In the genomic region with DNA sequence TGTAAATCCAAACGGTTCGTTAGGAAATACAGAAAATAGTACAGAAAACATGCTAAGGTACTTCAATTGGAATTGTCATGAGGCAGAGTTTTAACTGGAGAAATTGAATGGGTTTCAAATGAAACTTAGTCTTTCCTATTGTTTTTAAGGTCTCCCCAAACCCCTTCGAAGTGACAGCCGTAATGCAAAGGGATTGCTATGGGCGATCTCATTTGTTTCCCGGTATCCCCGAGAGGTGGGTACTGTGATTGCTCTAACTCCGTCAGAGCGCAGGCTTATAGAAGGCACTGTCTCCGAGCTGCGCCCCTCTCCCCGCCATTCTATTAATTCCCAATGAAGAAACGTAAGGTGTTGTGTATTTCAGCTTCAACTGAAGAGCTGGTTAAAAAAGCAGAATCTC, we compare ENCODE assay signal across 9 cellular contexts. TPM values are rescaled to one million over a fixed set of nuclear protein-coding genes. Genes with fewer than 3 reads are reported as not detected.
DNase-seq lines count a peak whose midpoint lies in the region; ATAC-seq and TF ChIP-seq lines count a peak whose summit lies in the region.
"Had no signal": no experiment of that assay in that cellular context is flagged by ENCODE, and none has a peak within 500 bp of the region (broad histone marks: within the 10 kb centered on the region; RNA-seq: fewer than 3 reads in every experiment).

No MANE protein-coding gene starts in this region.

- H3K27me3 ChIP-seq in right cardiac atrium (ENCODE audit: control insufficient read depth, insufficient read depth) (no peaks in the 10 kb centered on the region), spleen (replicated peaks in 1 of 7) (peaks cover 4 to 97% (median 40%) of the 10 kb centered on the region in 7 donors)

- H3K4me1 Mint-ChIP-seq in activated T-cell treated with anti-CD3 and anti-CD28 coated beads, Interleukin-2, amount 50 U/mL, for 4 hours (ENCODE audit: low read depth), result peaks cover 37% of the 10 kb centered on the region
- H3K4me1 Mint-ChIP-seq in WTC11, result peaks cover 44% of the 10 kb centered on the region

- H3K27ac ChIP-seq in right cardiac atrium (ENCODE audit: low read length), result no peak overlapping the region
- peak overlapping the region in 4 of 8 donors; percentile 50 to 67 (median 64) for H3K27ac ChIP-seq in spleen

- 15% methylated on average over 13 of the region's 13 CpGs for WGBS in right cardiac atrium
- WGBS in spleen, 5 donors, result 21 to 27% (median 23%) methylated on average over 13 of the region's 13 CpGs

- POLR2A ChIA-PET in WTC11 (lab: Charles Lee), result interaction anchor here (0.7 to 2.2 kb wide), 4 partner anchors 9 to 300 kb away, joined by 3 to 11 read pairs (median 4); a partner anchor contains a TSS

- CTCF ChIA-PET in WTC11 (lab: Charles Lee), result interaction anchor here (0.5 to 2.7 kb wide), 9 partner anchors 9 to 299 kb away, joined by 3 to 8 read pairs (median 6); a partner anchor contains a TSS

- ATAC-seq in activated T-cell treated with anti-CD3 and anti-CD28 coated beads, Interleukin-2, amount 50 U/mL, for 4 hours, result no peak
- ATAC-seq in WTC11, result no peak
- no peak for ATAC-seq in right cardiac atrium
- ATAC-seq in GM21825 (IDR thresholded peaks at IDR 0.05; ENCODE audit: unreplicated experiment), result no peak

- TF ChIP-seq CTCF in WTC11 (IDR thresholded peaks at IDR 0.05) (no peak), spleen (IDR thresholded peaks at IDR 0.05 in 8 of 11, conservative IDR thresholded peaks at IDR 0.05 in 3 of 11) (no peak)

- intact Hi-C loops in right cardiac atrium (cut with DNase I) (no loop called here), spleen (cut with DNase I; ENCODE audit: low total_unique reads) (no loop called here)

- H3K36me3 ChIP-seq in spleen, result no peaks in the 10 kb centered on the region

- H3K36me3 Mint-ChIP-seq in activated T-cell treated with anti-CD3 and anti-CD28 coated beads, Interleukin-2, amount 50 U/mL, for 4 hours (ENCODE audit: insufficient read depth), result no peaks in the 10 kb centered on the region
- H3K36me3 Mint-ChIP-seq in WTC11, result no peaks in the 10 kb centered on the region

- DNase-seq in activated T-cell treated with anti-CD3 and anti-CD28 coated beads, Interleukin-2, amount 50 U/mL, for 4 hours, result no peak
- no peak for DNase-seq in activated T-cell treated with anti-CD3 and anti-CD28 coated beads, Interleukin-2, amount 50 U/mL, for 48 hours
- DNase-seq in WTC11 (ENCODE audit: low spot score) (no peak), right cardiac atrium (no peak), spleen (no peak), RPMI8226 (no peak)
- no peak for DNase-seq in effector CD8-positive, alpha-beta T cell (lab: John Stamatoyannopoulos, UW)

- peaks cover 13% of the 10 kb centered on the region for H3K27me3 Mint-ChIP-seq in activated T-cell treated with anti-CD3 and anti-CD28 coated beads, Interleukin-2, amount 50 U/mL, for 4 hours (ENCODE audit: low read depth)
- peaks cover 66% of the 10 kb centered on the region for H3K27me3 Mint-ChIP-seq in WTC11 (ENCODE audit: low read depth)

- H3K4me3 Mint-ChIP-seq in activated T-cell treated with anti-CD3 and anti-CD28 coated beads, Interleukin-2, amount 50 U/mL, for 4 hours, result peak overlapping the region; percentile 79
- H3K4me3 Mint-ChIP-seq in WTC11, result peak overlapping the region; percentile 89

- H3K4me3 ChIP-seq in right cardiac atrium (ENCODE audit: low read length) (peak overlapping the region; percentile 19), spleen (peak overlapping the region; percentile 16 to 69 (median 40))

- H3K9me3 ChIP-seq in right cardiac atrium (ENCODE audit: control insufficient read depth, low read length) (no peaks in the 10 kb centered on the region), spleen (no peaks in the 10 kb centered on the region)

- H3K27ac Mint-ChIP-seq in WTC11, result no peak overlapping the region

- H3K9me3 Mint-ChIP-seq in activated T-cell treated with anti-CD3 and anti-CD28 coated beads, Interleukin-2, amount 50 U/mL, for 4 hours, result no peaks in the 10 kb centered on the region
- no peaks in the 10 kb centered on the region for H3K9me3 Mint-ChIP-seq in WTC11

- no peak for TF ChIP-seq POLR2A in spleen (IDR thresholded peaks at IDR 0.05)

- peaks cover 4% of the 10 kb centered on the region for H3K4me1 ChIP-seq in right cardiac atrium (ENCODE audit: control insufficient read depth, insufficient read depth, low read length)
- peaks cover 6 to 34% (median 24%) of the 10 kb centered on the region in 6 donors for H3K4me1 ChIP-seq in spleen

TF ChIP-seq in WTC11, 78 proteins besides CTCF, POLR2A, EP300 and RAD21:
- TF ChIP-seq IRF2 (CRISPR knock-in tag; IDR thresholded peaks at IDR 0.05; ENCODE audit: borderline replicate concordance, low read depth) (no peak), TEAD1 (CRISPR knock-in tag; IDR thresholded peaks at IDR 0.05) (no peak), TP53 (CRISPR knock-in tag; IDR thresholded peaks at IDR 0.05) (no peak), ELF4 (CRISPR knock-in tag; IDR thresholded peaks at IDR 0.05; ENCODE audit: low read depth) (no peak), GTF2I (CRISPR knock-in tag; conservative IDR thresholded peaks at IDR 0.05) (no peak), ETV6 (CRISPR knock-in tag; IDR thresholded peaks at IDR 0.05) (no peak), ZNF263 (CRISPR knock-in tag; IDR thresholded peaks at IDR 0.05; ENCODE audit: low read depth) (no peak), MYBL2 (CRISPR knock-in tag; IDR thresholded peaks at IDR 0.05) (no peak), OVOL2 (CRISPR knock-in tag; IDR thresholded peaks at IDR 0.05; ENCODE audit: borderline replicate concordance) (no peak), NR2C2 (CRISPR knock-in tag; IDR thresholded peaks at IDR 0.05) (no peak)
- TF ChIP-seq, protein P1, sequence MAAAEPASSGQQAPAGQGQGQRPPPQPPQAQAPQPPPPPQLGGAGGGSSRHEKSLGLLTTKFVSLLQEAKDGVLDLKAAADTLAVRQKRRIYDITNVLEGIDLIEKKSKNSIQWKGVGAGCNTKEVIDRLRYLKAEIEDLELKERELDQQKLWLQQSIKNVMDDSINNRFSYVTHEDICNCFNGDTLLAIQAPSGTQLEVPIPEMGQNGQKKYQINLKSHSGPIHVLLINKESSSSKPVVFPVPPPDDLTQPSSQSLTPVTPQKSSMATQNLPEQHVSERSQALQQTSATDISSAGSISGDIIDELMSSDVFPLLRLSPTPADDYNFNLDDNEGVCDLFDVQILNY (CRISPR knock-in tag; IDR thresholded peaks at IDR 0.05), result no peak
- TF ChIP-seq, protein P2, sequence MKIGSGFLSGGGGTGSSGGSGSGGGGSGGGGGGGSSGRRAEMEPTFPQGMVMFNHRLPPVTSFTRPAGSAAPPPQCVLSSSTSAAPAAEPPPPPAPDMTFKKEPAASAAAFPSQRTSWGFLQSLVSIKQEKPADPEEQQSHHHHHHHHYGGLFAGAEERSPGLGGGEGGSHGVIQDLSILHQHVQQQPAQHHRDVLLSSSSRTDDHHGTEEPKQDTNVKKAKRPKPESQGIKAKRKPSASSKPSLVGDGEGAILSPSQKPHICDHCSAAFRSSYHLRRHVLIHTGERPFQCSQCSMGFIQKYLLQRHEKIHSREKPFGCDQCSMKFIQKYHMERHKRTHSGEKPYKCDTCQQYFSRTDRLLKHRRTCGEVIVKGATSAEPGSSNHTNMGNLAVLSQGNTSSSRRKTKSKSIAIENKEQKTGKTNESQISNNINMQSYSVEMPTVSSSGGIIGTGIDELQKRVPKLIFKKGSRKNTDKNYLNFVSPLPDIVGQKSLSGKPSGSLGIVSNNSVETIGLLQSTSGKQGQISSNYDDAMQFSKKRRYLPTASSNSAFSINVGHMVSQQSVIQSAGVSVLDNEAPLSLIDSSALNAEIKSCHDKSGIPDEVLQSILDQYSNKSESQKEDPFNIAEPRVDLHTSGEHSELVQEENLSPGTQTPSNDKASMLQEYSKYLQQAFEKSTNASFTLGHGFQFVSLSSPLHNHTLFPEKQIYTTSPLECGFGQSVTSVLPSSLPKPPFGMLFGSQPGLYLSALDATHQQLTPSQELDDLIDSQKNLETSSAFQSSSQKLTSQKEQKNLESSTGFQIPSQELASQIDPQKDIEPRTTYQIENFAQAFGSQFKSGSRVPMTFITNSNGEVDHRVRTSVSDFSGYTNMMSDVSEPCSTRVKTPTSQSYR (CRISPR knock-in tag; IDR thresholded peaks at IDR 0.05), result no peak
TF ChIP-seq in WTC11: peak in this region for 0.

RNA-seq across cellular contexts. Expression of a gene that starts 22.0 kb away (rescaled TPM):
- 100 to 1,000 TPM in 2 of 3 donors, 10 to 100 TPM in 1; 99.6 to 108 (median 106) TPM for total RNA-seq in activated T-cell treated with anti-CD3 and anti-CD28 coated beads, Interleukin-2, amount 50 U/mL, for 4 hours
- total RNA-seq in WTC11 (2021) (121 to 141 TPM (median 121 TPM) in 3 replicates), right cardiac atrium (100 to 1,000 TPM in 2 of 4 donors, 10 to 100 TPM in 2; 80.5 to 113 (median 94.2) TPM), spleen (100 to 1,000 TPM in 2 of 7 donors, 10 to 100 TPM in 5; 38.9 to 118 (median 83.8) TPM)
- polyA plus RNA-seq in right cardiac atrium (34.1 TPM), spleen (10 to 100 TPM; 21.4 to 44.9 (median 30.7) TPM)

RNA-seq across cellular contexts. Expression of a gene that starts 48.5 kb away (rescaled TPM):
- 1 to 10 TPM in 1 of 3 donors, under 1 TPM in 2; 0.57 to 1.1 (median 0.66) TPM for total RNA-seq in activated T-cell treated with anti-CD3 and anti-CD28 coated beads, Interleukin-2, amount 50 U/mL, for 4 hours
- total RNA-seq in WTC11 (2021), result 1.5 to 2.7 TPM (median 2.6 TPM) in 3 replicates
- 1 to 10 TPM in 2 of 4 donors, under 1 TPM in 2; 0.56 to 2.4 (median 1.2) TPM for total RNA-seq in right cardiac atrium
- polyA plus RNA-seq in right cardiac atrium, result 0.41 TPM
- 1 to 10 TPM; 3.5 to 7.1 (median 5.4) TPM for total RNA-seq in spleen
- polyA plus RNA-seq in spleen, result 1 to 10 TPM in 1 of 3 donors, under 1 TPM in 2; 0.36 to 4.0 (median 0.96) TPM
- total RNA-seq: pulmonary artery endothelial cell had no signal

RNA-seq across cellular contexts. Expression of a gene that starts 58.5 kb away (rescaled TPM):
- total RNA-seq in activated T-cell treated with anti-CD3 and anti-CD28 coated beads, Interleukin-2, amount 50 U/mL, for 4 hours, result 10 to 100 TPM; 43.8 to 47.5 (median 46.6) TPM
- 27.9 to 34.3 TPM (median 28.4 TPM) in 3 replicates for total RNA-seq in WTC11 (2021)
- 10 to 100 TPM in 1 of 4 donors, 1 to 10 TPM in 3; 8.9 to 10.7 (median 9.5) TPM for total RNA-seq in right cardiac atrium
- polyA plus RNA-seq in right cardiac atrium, result 5.9 TPM
- total RNA-seq in spleen, result 10 to 100 TPM; 33.4 to 49.4 (median 39.8) TPM
- polyA plus RNA-seq in spleen, result 10 to 100 TPM; 14.1 to 26.8 (median 20.7) TPM
